In genomic region chr1:61451214-61451968, GRCh38 we compare ENCODE assay signal across 1 cellular context.
TF ChIP-seq lines count a peak whose summit lies in the region.

No MANE protein-coding gene starts in this region.

TF ChIP-seq in GM23338, 12 proteins besides CTCF, POLR2A, EP300 and RAD21 (continued from another document):
- TF ChIP-seq REST (IDR thresholded peaks at IDR 0.05; ENCODE audit: unreplicated experiment) (no peak), NANOG (IDR thresholded peaks at IDR 0.05; ENCODE audit: borderline replicate concordance) (no peak), JUNB (IDR thresholded peaks at IDR 0.05; ENCODE audit: unreplicated experiment) (no peak), ZNF331 (CRISPR knock-in tag; IDR thresholded peaks at IDR 0.05; ENCODE audit: low read depth) (no peak), STAT1 (IDR thresholded peaks at IDR 0.05; ENCODE audit: unreplicated experiment) (no peak), ETS1 (IDR thresholded peaks at IDR 0.05) (no peak), POLR2AphosphoS5 (IDR thresholded peaks at IDR 0.05; ENCODE audit: low read depth) (no peak), EZH2 (IDR thresholded peaks at IDR 0.05; ENCODE audit: low read depth, unreplicated experiment) (no peak)
